Comparison of ENCODE assay signal across 21 cellular contexts in the genomic region with DNA sequence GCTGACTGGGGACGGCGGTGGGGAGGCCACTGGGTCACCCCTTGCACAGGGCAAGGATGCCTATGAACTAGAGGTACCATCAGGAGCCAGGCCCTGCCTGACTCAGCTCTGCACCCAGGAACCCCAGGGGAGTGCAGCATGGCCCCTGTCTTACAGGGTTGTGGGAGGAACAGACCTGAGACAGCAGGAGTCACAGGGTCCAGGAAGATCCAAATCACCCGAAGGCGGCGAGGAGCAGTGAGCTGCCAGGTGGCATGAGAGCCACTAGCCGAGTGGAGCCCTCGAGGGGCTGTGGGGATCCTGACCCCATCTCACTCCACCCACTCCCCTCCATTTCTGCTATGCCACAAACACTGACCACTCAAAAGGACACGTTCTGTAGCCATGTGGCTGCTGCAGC. TPM values are rescaled to one million over a fixed set of nuclear protein-coding genes. Genes with fewer than 3 reads are reported as not detected.
DNase-seq lines count a peak whose midpoint lies in the region; ATAC-seq and TF ChIP-seq lines count a peak whose summit lies in the region.
"Had no signal": no experiment of that assay in that cellular context is flagged by ENCODE, and none has a peak within 500 bp of the region (broad histone marks: within the 10 kb centered on the region; RNA-seq: fewer than 3 reads in every experiment).

No MANE protein-coding gene starts in this region.

- peaks cover 84% of the 10 kb centered on the region for H4K20me1 ChIP-seq in BLaER1
- no peaks in the 10 kb centered on the region for H4K20me1 ChIP-seq in GM23248 (ENCODE audit: insufficient read depth)

- H2AFZ ChIP-seq in GM23248 = no peak overlapping the region

- no peaks in the 10 kb centered on the region for H3K9me2 ChIP-seq in GM23248 (ENCODE audit: insufficient read depth)

- H3K4me3 Mint-ChIP-seq in T-helper 2 cell treated with Interferon-gamma antibody and Interleukin-4, amounts not matched to agents 5 μg/mL and 100 μg/mL, for 36 hours = peak overlapping the region; percentile 29
- H3K4me3 Mint-ChIP-seq in T-helper 17 cell (peak overlapping the region; percentile 41), neural crest cell (no peak overlapping the region), glutamatergic neuron (ENCODE audit: unreplicated experiment) (no peak overlapping the region)

- no peaks in the 10 kb centered on the region for H3K27me3 ChIP-seq in BLaER1
- H3K27me3 ChIP-seq in GM23248 (replicated peaks; ENCODE audit: insufficient read depth) = no peaks in the 10 kb centered on the region
- H3K27me3 ChIP-seq: cardiac muscle cell had no signal

- peak overlapping the region; percentile 9; the same call in 1 of the 2 replicates for H3K9ac ChIP-seq in BLaER1
- H3K9ac ChIP-seq in GM23248 = no peak overlapping the region

- peaks cover 93% of the 10 kb centered on the region for H3K36me3 ChIP-seq in BLaER1
- H3K36me3 ChIP-seq in GM23248 (ENCODE audit: low read depth) = peaks cover 66% of the 10 kb centered on the region

- peaks cover 63% of the 10 kb centered on the region for H3K36me3 Mint-ChIP-seq in T-helper 2 cell treated with Interferon-gamma antibody and Interleukin-4, amounts not matched to agents 5 μg/mL and 100 μg/mL, for 36 hours (ENCODE audit: low read depth)
- H3K36me3 Mint-ChIP-seq in T-helper 17 cell (ENCODE audit: low read depth) = peaks cover 10% of the 10 kb centered on the region
- H3K36me3 Mint-ChIP-seq in neural crest cell (ENCODE audit: low read depth) = peaks cover 11% of the 10 kb centered on the region
- H3K36me3 Mint-ChIP-seq in glutamatergic neuron (ENCODE audit: unreplicated experiment) = peaks cover 9% of the 10 kb centered on the region

- in situ Hi-C loops in GM23248 (cut with MboI) = no loop called here

- ATAC-seq in T-helper 17 cell = no peak
- ATAC-seq: sciatic nerve had no signal

- peaks cover 49% of the 10 kb centered on the region for H3K4me1 Mint-ChIP-seq in T-helper 2 cell treated with Interferon-gamma antibody and Interleukin-4, amounts not matched to agents 5 μg/mL and 100 μg/mL, for 36 hours (ENCODE audit: low read depth)
- H3K4me1 Mint-ChIP-seq in T-helper 17 cell = peaks cover 61% of the 10 kb centered on the region
- H3K4me1 Mint-ChIP-seq in neural crest cell = peaks cover 12% of the 10 kb centered on the region
- peaks cover 13% of the 10 kb centered on the region for H3K4me1 Mint-ChIP-seq in glutamatergic neuron (ENCODE audit: low read depth, unreplicated experiment)

- H3F3A ChIP-seq in GM23248 (ENCODE audit: insufficient read depth) = no peaks in the 10 kb centered on the region

- H3K9me3 Mint-ChIP-seq in T-helper 2 cell treated with Interferon-gamma antibody and Interleukin-4, amounts not matched to agents 5 μg/mL and 100 μg/mL, for 36 hours = no peaks in the 10 kb centered on the region
- H3K9me3 Mint-ChIP-seq in neural crest cell (no peaks in the 10 kb centered on the region), glutamatergic neuron (ENCODE audit: unreplicated experiment) (peaks cover 20% of the 10 kb centered on the region)
- H3K9me3 Mint-ChIP-seq: stimulated activated naive B cell treated with anti-CD40 and anti-IgM and Interleukin-4, amounts not matched to agents 10 μg/mL and 1 μg/mL and 100 μg/mL, for 72 hours had no signal

- H3K4me2 ChIP-seq in BLaER1 (peak overlapping the region; percentile 84), GM23248 (ENCODE audit: unreplicated experiment) (no peak overlapping the region)

- H3K9me3 ChIP-seq in BLaER1 = no peaks in the 10 kb centered on the region
- no peaks in the 10 kb centered on the region for H3K9me3 ChIP-seq in T-helper 17 cell (ENCODE audit: control insufficient read depth, low read length, poor library complexity, severe bottlenecking)
- H3K9me3 ChIP-seq in GM23248 (ENCODE audit: low read depth) = no peaks in the 10 kb centered on the region

- peaks cover 100% of the 10 kb centered on the region for H3K4me1 ChIP-seq in BLaER1
- H3K4me1 ChIP-seq in GM23248 (ENCODE audit: insufficient read depth) = no peaks in the 10 kb centered on the region

- H3K27ac ChIP-seq in BLaER1 = peak overlapping the region; percentile 60
- H3K27ac ChIP-seq in GM23248 = no peak overlapping the region
- H3K27ac ChIP-seq: cardiac muscle cell, HL-60 had no signal

- TF ChIP-seq CTCF in neural crest cell (conservative IDR thresholded peaks at IDR 0.05) (no peak), glutamatergic neuron (IDR thresholded peaks at IDR 0.05; ENCODE audit: partially characterized antibody, unreplicated experiment) (no peak)

- peaks cover 6% of the 10 kb centered on the region; the same call in 1 of the 2 replicates for H3K79me2 ChIP-seq in GM23248 (ENCODE audit: insufficient read depth)

- H3K4me3 ChIP-seq in BLaER1 = peak overlapping the region; percentile 5; the same call in 1 of the 2 replicates
- no peak overlapping the region for H3K4me3 ChIP-seq in GM23248
- H3K4me3 ChIP-seq: cardiac muscle cell had no signal

- 94 to 97% methylated on average over 8 of the region's 8 CpGs for WGBS in GM23248 (ENCODE audit: low coverage in 1 of 2, low lambda C conversion rate in 2 of 2, missing lambda C conversion rate in 2 of 2), 2 experiments

- DNase-seq in T-helper 2 cell treated with Interferon-gamma antibody and Interleukin-4, amounts not matched to agents 5 μg/mL and 100 μg/mL, for 36 hours (ENCODE audit: low spot score) = no peak
- DNase-seq in T-helper 2 cell (no peak), T-helper 17 cell (no peak), neural crest cell (ENCODE audit: low read depth, low spot score) (no peak), GM23248 (no peak), NCI-H1092 (lab: John Stamatoyannopoulos, UW) (no peak), glutamatergic neuron (no peak)
- DNase-seq: 8988T; activated CD4-positive, alpha-beta T cell treated with anti-CD3 and anti-CD28 coated beads for 4 hours; aorta; cortex of kidney; head of caudate nucleus; NCI-H1436 treated with DMSO at 0.1 percent for 48 hours; NCI-H446; NCI-H774; stimulated activated CD4-positive, alpha-beta T cell treated with anti-CD3 and anti-CD28 coated beads, Interleukin-4, amount 100 ng/mL, for 24 hours had no signal

- peak overlapping the region; percentile 76 for H3K27ac Mint-ChIP-seq in T-helper 2 cell treated with Interferon-gamma antibody and Interleukin-4, amounts not matched to agents 5 μg/mL and 100 μg/mL, for 36 hours
- H3K27ac Mint-ChIP-seq in T-helper 17 cell (peak overlapping the region; percentile 100), neural crest cell (ENCODE audit: unreplicated experiment) (peak overlapping the region; percentile 43), glutamatergic neuron (ENCODE audit: unreplicated experiment) (no peak overlapping the region)

- H3K27me3 Mint-ChIP-seq in T-helper 2 cell treated with Interferon-gamma antibody and Interleukin-4, amounts not matched to agents 5 μg/mL and 100 μg/mL, for 36 hours (ENCODE audit: low read depth) = no peaks in the 10 kb centered on the region
- H3K27me3 Mint-ChIP-seq in T-helper 17 cell (no peaks in the 10 kb centered on the region), neural crest cell (ENCODE audit: low read depth) (no peaks in the 10 kb centered on the region), glutamatergic neuron (ENCODE audit: unreplicated experiment) (peaks cover 15% of the 10 kb centered on the region)
- H3K27me3 Mint-ChIP-seq: stimulated activated naive B cell treated with anti-CD40 and anti-IgM and Interleukin-4, amounts not matched to agents 10 μg/mL and 1 μg/mL and 100 μg/mL, for 72 hours had no signal

RNA-seq across cellular contexts. Expression of gene PLD6, which starts 30.8 kb away (rescaled TPM):
- 10 to 100 TPM; 13.2 to 15.3 TPM for total RNA-seq in T-helper 17 cell
- 0.23 TPM in 1 of 2 replicates, not detected in the other for total RNA-seq in neural crest cell
- total RNA-seq in GM23248 (2014; rRNA removed; shearing (Covaris generic)) = 0.65 and 2.0 TPM in 2 replicates
- polyA plus RNA-seq in GM23248 (2016; fragmentation: Nextera tagmentation; extraction: Ambion mirVana) = 0.85 and 1.0 TPM in 2 replicates
- 1.1 TPM for total RNA-seq in glutamatergic neuron (ENCODE audit: unreplicated experiment)

Comparison
In these comparisons a context has a peak if more than half of its experiments do, and no peak if none do; other contexts are left out.
1. H3K4me3 Mint-ChIP-seq: peak in T-helper 2 cell treated with Interferon-gamma antibody and Interleukin-4, amounts not matched to agents 5 μg/mL and 100 μg/mL, for 36 hours (single experiment) and T-helper 17 cell (single experiment); none in neural crest cell (single experiment) and glutamatergic neuron (single experiment).